Comparison of ENCODE assay signal across 8 cellular contexts in genomic region chr19:41226053-41226873, GRCh38. TPM values are rescaled to one million over a fixed set of nuclear protein-coding genes. Genes with fewer than 3 reads are reported as not detected.
DNase-seq lines count a peak whose midpoint lies in the region; ATAC-seq and TF ChIP-seq lines count a peak whose summit lies in the region.

No MANE protein-coding gene starts in this region.

- peak overlapping the region; percentile 81 for H3K4me2 ChIP-seq in PC-3 (ENCODE audit: low read length)

- peaks cover 3% of the 10 kb centered on the region for H3F3A ChIP-seq in PC-3 (ENCODE audit: low read length, unreplicated experiment)

- no peaks in the 10 kb centered on the region for H4K20me1 ChIP-seq in PC-3 (ENCODE audit: low read length)

- DNase-seq in BJ (ENCODE audit: low read depth) (peak; percentile 26), PC-3 (peak; percentile 89), SKM-1 treated with dmso at 0.1 percent for 144 hours (lab: John Stamatoyannopoulos, UW; ENCODE audit: unreplicated experiment) (no peak)
- peak; percentile 29 for DNase-seq in activated naive CD4-positive, alpha-beta T cell treated with anti-CD3 and anti-CD28 coated beads, Interleukin-2, amount 50 U/mL, for 16 hours

- peak overlapping the region; percentile 31 for H3K4me3 ChIP-seq in BJ (ENCODE audit: low read depth, low read length)
- H3K4me3 ChIP-seq in PC-3 (ENCODE audit: low read length): peak overlapping the region; percentile 59
- peak overlapping the region; percentile 36 to 58 for H3K4me3 ChIP-seq in gastroesophageal sphincter
- peak overlapping the region; percentile 20 for H3K4me3 ChIP-seq in neuron (ENCODE audit: low read length)
- H3K4me3 ChIP-seq in thymus (ENCODE audit: low read length): peak overlapping the region; percentile 28

- H2AFZ ChIP-seq in PC-3 (ENCODE audit: low read length) (no peak overlapping the region), neuron (ENCODE audit: low read depth, low read length) (peak overlapping the region; percentile 59)

- H3K27me3 ChIP-seq in BJ (ENCODE audit: control insufficient read depth, insufficient read depth, low read length) (no peaks in the 10 kb centered on the region), PC-3 (ENCODE audit: low read length) (no peaks in the 10 kb centered on the region), gastroesophageal sphincter (no peaks in the 10 kb centered on the region), neuron (ENCODE audit: insufficient read depth, low read length) (no peaks in the 10 kb centered on the region), thymus (ENCODE audit: control insufficient read depth, insufficient read depth) (peaks cover 15% of the 10 kb centered on the region)

- TF ChIP-seq EP300 in gastroesophageal sphincter (IDR thresholded peaks at IDR 0.05): no peak

- H3K9me2 ChIP-seq in PC-3 (replicated peaks; ENCODE audit: low read length): no peaks in the 10 kb centered on the region

- intact Hi-C loops in PC-3 (cut with micrococcal nuclease): no loop called here

- WGBS in gastroesophageal sphincter (ENCODE audit: low coverage in 1 of 2), 2 donors: 0 to 27% methylated on average over 3 to 6 of the region's 67 CpGs
- 5% methylated on average over 67 of the region's 67 CpGs for WGBS in thymus

- BruUV-seq in PC-3 (replicated peaks; lab: Mats Ljungman, UMichigan): TSS peak; percentile 12

- H3K27ac ChIP-seq in PC-3 (ENCODE audit: low read length): peak overlapping the region; percentile 97
- peak overlapping the region; percentile 76 to 94 (median 93) for H3K27ac ChIP-seq in gastroesophageal sphincter
- H3K27ac ChIP-seq in thymus (ENCODE audit: low read depth): peak overlapping the region; percentile 46

- no peaks in the 10 kb centered on the region for H3K9me3 ChIP-seq in PC-3 (ENCODE audit: low read length)
- no peaks in the 10 kb centered on the region for H3K9me3 ChIP-seq in gastroesophageal sphincter
- H3K9me3 ChIP-seq in neuron (ENCODE audit: low read length): no peaks in the 10 kb centered on the region
- H3K9me3 ChIP-seq in thymus (ENCODE audit: control insufficient read depth): no peaks in the 10 kb centered on the region

- ATAC-seq in PC-3 (peak; percentile 51), gastroesophageal sphincter (peak; percentile 85), HG03571 (IDR thresholded peaks at IDR 0.05; ENCODE audit: unreplicated experiment) (no peak)

- H3K4me1 ChIP-seq in PC-3 (ENCODE audit: insufficient read depth, low read length): peaks cover 49% of the 10 kb centered on the region
- peaks cover 0 to 76% (median 24%) of the 10 kb centered on the region in 3 donors for H3K4me1 ChIP-seq in gastroesophageal sphincter
- peaks cover 36% of the 10 kb centered on the region for H3K4me1 ChIP-seq in neuron (ENCODE audit: insufficient read depth, low read length)
- peaks cover 2% of the 10 kb centered on the region for H3K4me1 ChIP-seq in thymus (ENCODE audit: control insufficient read depth, insufficient read depth, low read length)

- TF ChIP-seq POLR2A in gastroesophageal sphincter (IDR thresholded peaks at IDR 0.05): peak; percentile 7 to 38

- TF ChIP-seq CTCF in BJ (IDR thresholded peaks at IDR 0.05; ENCODE audit: insufficient read depth, low read depth, low read length) (no peak), PC-3 (conservative IDR thresholded peaks at IDR 0.05; ENCODE audit: low read depth, low read length) (no peak), gastroesophageal sphincter (IDR thresholded peaks at IDR 0.05) (peak in 3 of 4 experiments; percentile 24 to 46 (median 42))

- peak overlapping the region; percentile 75 for H3K9ac ChIP-seq in PC-3 (ENCODE audit: low read length)

- CTCF ChIA-PET in BJ (lab: Yijun Ruan, JAX): interaction anchor here (0.6 to 4.1 kb wide), 6 partner anchors 11 to 33 kb away, joined by 3 to 27 read pairs (median 4); no protein-coding TSS in a partner anchor
- CTCF ChIA-PET in PC-3 (lab: Charles Lee): no interaction called here

- H3K36me3 ChIP-seq in BJ (ENCODE audit: control insufficient read depth, insufficient read depth, low read length) (peaks cover 28% of the 10 kb centered on the region), PC-3 (ENCODE audit: low read depth, low read length) (peaks cover 15% of the 10 kb centered on the region; the same call in 1 of the 2 replicates), gastroesophageal sphincter (peaks cover 0 to 25% of the 10 kb centered on the region in 2 donors), neuron (ENCODE audit: insufficient read depth, low read length) (no peaks in the 10 kb centered on the region), thymus (ENCODE audit: control insufficient read depth, insufficient read depth) (no peaks in the 10 kb centered on the region)

- H3K79me2 ChIP-seq in PC-3 (ENCODE audit: low read length): peaks cover 49% of the 10 kb centered on the region

- POLR2A ChIA-PET in BJ (lab: Charles Lee): interaction anchor here (0.7 to 0.8 kb wide), 2 partner anchors 449 to 944 kb away, joined by 3 to 4 read pairs; no protein-coding TSS in a partner anchor
- POLR2A ChIA-PET in PC-3 (lab: Charles Lee; ENCODE audit: unreplicated experiment): no interaction called here

RNA-seq across cellular contexts. Expression of gene AXL, which starts 7.2 kb away (rescaled TPM):
- polyA plus RNA-seq in BJ (2011; rRNA removed) (190 and 260 TPM in 2 replicates), thymus (9.5 TPM)
- polyA minus RNA-seq in BJ (2011; rRNA and poly(A)+ RNA removed): 840 and 1,131 TPM in 2 replicates
- total RNA-seq in PC-3 (2014; rRNA removed) (172 and 202 TPM in 2 replicates), gastroesophageal sphincter (100 to 1,000 TPM; 129 to 232 (median 166) TPM)

RNA-seq across cellular contexts. Expression of gene CYP2S1, which starts 33.2 kb away (rescaled TPM):
- polyA plus RNA-seq in BJ (2011; rRNA removed): 0.27 and 0.53 TPM in 2 replicates
- polyA minus RNA-seq in BJ (2011; rRNA and poly(A)+ RNA removed): 0.28 and 0.51 TPM in 2 replicates
- total RNA-seq in PC-3 (2014; rRNA removed): 8.6 and 10.3 TPM in 2 replicates
- total RNA-seq in gastroesophageal sphincter: 1 to 10 TPM in 3 of 4 donors, not detected in 1; 1.1 to 2.1 (median 1.2) TPM
- polyA plus RNA-seq in thymus: 4.3 TPM

RNA-seq across cellular contexts. Expression of gene HNRNPUL1, which starts 37.9 kb away (rescaled TPM):
- polyA plus RNA-seq in BJ (2011; rRNA removed) (35.4 and 37.9 TPM in 2 replicates), thymus (98.7 TPM)
- 34.5 and 35.9 TPM in 2 replicates for polyA minus RNA-seq in BJ (2011; rRNA and poly(A)+ RNA removed)
- total RNA-seq in PC-3 (2014; rRNA removed) (158 and 198 TPM in 2 replicates), gastroesophageal sphincter (100 to 1,000 TPM; 142 to 204 (median 160) TPM)

Comparison
In these comparisons a context has a peak if more than half of its experiments do, and no peak if none do; other contexts are left out.
1. CTCF ChIP-seq: peak in gastroesophageal sphincter (3 of 4); none in BJ (single experiment) and PC-3 (single experiment).
2. H3K27ac ChIP-seq: peak in every context shown above with its lines; median percentile 97 in PC-3; 93 in gastroesophageal sphincter; 46 in thymus.
3. Peak in every context shown above with its lines, with median percentiles within 50 percentile points of each other: H3K4me3 ChIP-seq.